ENCODE assay signal across 21 cellular contexts in the genomic region with DNA sequence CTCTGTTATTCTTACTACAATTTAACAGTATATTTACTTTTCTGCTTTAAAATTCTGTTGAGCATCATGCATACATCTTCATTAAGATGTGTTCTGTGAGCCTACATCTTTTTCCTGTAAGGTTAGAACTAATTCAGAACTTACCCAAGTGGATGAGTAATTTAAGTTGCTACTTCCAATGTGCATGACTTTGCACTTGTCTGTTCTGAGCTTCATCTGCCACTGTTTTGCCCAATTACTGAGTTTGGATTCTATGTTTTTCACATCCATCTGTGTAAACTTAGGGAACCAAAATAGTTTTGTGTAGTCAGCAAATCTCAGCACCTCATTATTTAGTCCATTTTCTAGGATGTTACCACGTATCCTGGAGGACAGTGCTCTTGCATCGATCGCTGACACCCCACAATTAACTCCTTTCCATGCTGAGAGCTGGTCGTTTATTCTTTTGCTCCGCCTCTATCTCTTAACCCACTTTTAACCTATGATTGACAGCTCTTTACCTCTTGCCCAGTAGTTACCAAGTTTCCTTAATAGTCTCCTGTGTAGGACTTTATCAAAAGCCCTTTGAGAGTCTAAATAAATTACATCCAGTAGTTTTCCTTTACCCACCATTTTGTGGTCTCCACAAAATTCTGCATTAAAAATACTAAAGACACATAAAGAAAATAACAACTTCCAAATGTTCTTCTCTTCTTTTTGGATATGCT.
"Had no signal": no experiment of that assay in that cellular context is flagged by ENCODE, and none has a peak within 500 bp of the region (broad histone marks: within the 10 kb centered on the region; RNA-seq: fewer than 3 reads in every experiment).

No MANE protein-coding gene starts in this region.

- H3K27me3 ChIP-seq: adrenal gland, gastrocnemius medialis, neutrophil, sigmoid colon, testis had no signal

- H3K27me3 Mint-ChIP-seq: type B pancreatic cell had no signal

- H3K4me3 ChIP-seq: adrenal gland, gastrocnemius medialis, lung, sigmoid colon, testis had no signal

- H3K36me3 ChIP-seq: adrenal gland, gastrocnemius medialis, neutrophil, sigmoid colon, WERI-Rb-1 had no signal

- H3K27ac Mint-ChIP-seq: activated naive CD4-positive, alpha-beta T cell treated with anti-CD3 and anti-CD28 coated beads, Interleukin-2, amount 50 U/mL, for 72 hours; activated T-helper 1 cell treated with anti-CD3 and anti-CD28 coated beads, Interleukin-12 subunit alpha, Interleukin-12 subunit beta, Interleukin-2, Interleukin-4 antibody, amounts not matched to agents 30 ng/mL and 10 ng/mL and 1 ng/mL, durations not matched to agents 14 hours and 24 hours and 36 hours; natural killer cell treated with Interleukin-12 subunit alpha and Interleukin-12 subunit beta and Interleukin-15 and Interleukin-18, amount 100 ng/mL, for 72 hours; stimulated activated effector memory CD8-positive, alpha-beta T cell treated with anti-CD3 and anti-CD28 coated beads, Interleukin-12 subunit alpha, Interleukin-12 subunit beta, amount 100 ng/mL, for 72 hours; type B pancreatic cell had no signal

- H3K36me3 Mint-ChIP-seq: activated naive CD4-positive, alpha-beta T cell treated with anti-CD3 and anti-CD28 coated beads, Interleukin-2, amount 50 U/mL, for 72 hours; natural killer cell treated with Interleukin-12 subunit alpha and Interleukin-12 subunit beta and Interleukin-15 and Interleukin-18, amount 100 ng/mL, for 72 hours; stimulated activated effector memory CD8-positive, alpha-beta T cell treated with anti-CD3 and anti-CD28 coated beads, Interleukin-12 subunit alpha, Interleukin-12 subunit beta, amount 100 ng/mL, for 72 hours; type B pancreatic cell had no signal

- ATAC-seq: activated naive CD4-positive, alpha-beta T cell treated with anti-CD3 and anti-CD28 coated beads, Interleukin-2, amount 50 U/mL, for 72 hours; gastrocnemius medialis; left lobe of liver; natural killer cell treated with Interleukin-12 subunit alpha and Interleukin-12 subunit beta and Interleukin-15 and Interleukin-18, amount 100 ng/mL, for 72 hours; stimulated activated effector memory CD8-positive, alpha-beta T cell treated with anti-CD3 and anti-CD28 coated beads, Interleukin-12 subunit alpha, Interleukin-12 subunit beta, amount 100 ng/mL, for 72 hours had no signal

- H3K9me3 Mint-ChIP-seq: activated naive CD4-positive, alpha-beta T cell treated with anti-CD3 and anti-CD28 coated beads, Interleukin-2, amount 50 U/mL, for 72 hours; activated T-helper 1 cell treated with anti-CD3 and anti-CD28 coated beads, Interleukin-12 subunit alpha, Interleukin-12 subunit beta, Interleukin-2, Interleukin-4 antibody, amounts not matched to agents 30 ng/mL and 10 ng/mL and 1 ng/mL, durations not matched to agents 14 hours and 24 hours and 36 hours; natural killer cell treated with Interleukin-12 subunit alpha and Interleukin-12 subunit beta and Interleukin-15 and Interleukin-18, amount 100 ng/mL, for 72 hours; stimulated activated effector memory CD8-positive, alpha-beta T cell treated with anti-CD3 and anti-CD28 coated beads, Interleukin-12 subunit alpha, Interleukin-12 subunit beta, amount 100 ng/mL, for 72 hours; type B pancreatic cell had no signal

- H3K9me3 ChIP-seq: adrenal gland, gastrocnemius medialis, neutrophil, sigmoid colon, testis had no signal

- DNase-seq: activated CD4-positive, alpha-beta T cell treated with anti-CD3 and anti-CD28 coated beads, Interleukin-2, amount 50 U/mL, for 4 hours; activated gamma-delta T cell treated with Interleukin-2 at 50 U/mL for 16 hours; activated T-cell treated with anti-CD3 and anti-CD28 coated beads for 4 hours; adrenal gland; effector memory CD4-positive, alpha-beta T cell; gastrocnemius medialis; head of caudate nucleus; sigmoid colon; stimulated activated CD4-positive, alpha-beta T cell treated with anti-CD3 and anti-CD28 coated beads, Interleukin-4, amount 100 ng/mL, for 24 hours; T1000; testis; WERI-Rb-1 had no signal

- H3K4me3 Mint-ChIP-seq: activated T-helper 1 cell treated with anti-CD3 and anti-CD28 coated beads, Interleukin-12 subunit alpha, Interleukin-12 subunit beta, Interleukin-2, Interleukin-4 antibody, amounts not matched to agents 30 ng/mL and 10 ng/mL and 1 ng/mL, durations not matched to agents 14 hours and 24 hours and 36 hours; natural killer cell treated with Interleukin-12 subunit alpha and Interleukin-12 subunit beta and Interleukin-15 and Interleukin-18, amount 100 ng/mL, for 72 hours; stimulated activated effector memory CD8-positive, alpha-beta T cell treated with anti-CD3 and anti-CD28 coated beads, Interleukin-12 subunit alpha, Interleukin-12 subunit beta, amount 100 ng/mL, for 72 hours; type B pancreatic cell had no signal

- H3K4me1 ChIP-seq: adrenal gland, gastrocnemius medialis, sigmoid colon, testis had no signal

- H3K27ac ChIP-seq: adrenal gland, epithelial cell of prostate, gastrocnemius medialis, neutrophil, sigmoid colon, WERI-Rb-1 had no signal
